Comparison of ENCODE assay signal across 8 cellular contexts in the genomic region with DNA sequence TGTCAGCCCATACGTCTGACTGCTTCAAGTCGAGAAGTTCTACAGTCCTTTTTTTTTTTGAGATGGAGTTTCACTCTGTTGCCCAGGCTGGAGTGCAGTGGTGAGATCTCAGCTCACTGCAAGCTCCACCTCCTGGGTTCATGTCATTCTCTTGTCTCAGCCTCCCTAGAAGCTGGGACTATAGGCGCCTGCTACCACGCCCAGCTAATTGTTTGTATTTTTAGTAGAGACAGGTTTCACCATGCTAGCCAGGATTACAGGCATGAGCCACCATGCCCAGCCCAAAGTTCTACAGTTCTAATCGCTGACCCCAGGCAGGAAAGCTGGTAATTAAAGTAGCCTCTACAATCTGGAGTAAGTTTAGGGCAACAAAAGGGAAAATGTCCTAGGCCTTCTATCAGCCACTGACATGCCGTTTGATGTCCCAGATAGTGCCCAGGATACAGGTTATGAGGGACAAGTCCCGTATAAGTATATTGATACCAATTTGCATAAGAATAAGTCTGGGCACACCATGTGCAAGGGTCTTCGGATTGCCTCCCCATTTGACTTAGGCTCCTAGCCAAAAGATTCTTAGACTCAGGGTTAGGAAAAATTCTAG.
A peak's percentile ranks its signal among the peaks of the same experiment; 100 is the strongest.
DNase-seq lines count a peak whose midpoint lies in the region; ATAC-seq and TF ChIP-seq lines count a peak whose summit lies in the region.

No MANE protein-coding gene starts in this region.

- POLR2A ChIA-PET in activated CD4-positive, alpha-beta memory T cell treated with anti-CD3 and anti-CD28 coated beads for 36 hours (lab: Charles Lee) = interaction anchor here (0.7 kb wide), 1 partner anchor 17 kb away, joined by 3 read pairs; no protein-coding TSS in a partner anchor

- H3K4me3 Mint-ChIP-seq in activated CD4-positive, alpha-beta memory T cell treated with anti-CD3 and anti-CD28 coated beads for 36 hours = peak overlapping the region; percentile 85
- peak overlapping the region; percentile 87 for H3K4me3 Mint-ChIP-seq in natural killer cell treated with Interleukin-12 subunit alpha and Interleukin-12 subunit beta and Interleukin-15 and Interleukin-18, amount 100 ng/mL, for 72 hours
- H3K4me3 Mint-ChIP-seq in endothelial cell (ENCODE audit: unreplicated experiment) = no peak overlapping the region

- ATAC-seq in GM18498 (IDR thresholded peaks at IDR 0.05; ENCODE audit: unreplicated experiment) = peak; percentile 50
- peak; percentile 33 for ATAC-seq in GM21737 (IDR thresholded peaks at IDR 0.05; ENCODE audit: unreplicated experiment)
- peak; percentile 37 to 59 for ATAC-seq in natural killer cell treated with Interleukin-12 subunit alpha and Interleukin-12 subunit beta and Interleukin-15 and Interleukin-18, amount 100 ng/mL, for 72 hours

- peaks cover 54% of the 10 kb centered on the region for H3K79me2 ChIP-seq in MM.1S (ENCODE audit: low read length)

- peaks cover 28% of the 10 kb centered on the region for H3F3A ChIP-seq in MM.1S (ENCODE audit: insufficient read depth, low read length)

- H3K4me3 ChIP-seq in MM.1S (ENCODE audit: low read length) (peak overlapping the region; percentile 90), thyroid gland (replicated peaks in 1 of 3) (peak overlapping the region in 1 of 3 donors; percentile 13)

- peaks cover 5% of the 10 kb centered on the region for H3K36me3 Mint-ChIP-seq in activated CD4-positive, alpha-beta memory T cell treated with anti-CD3 and anti-CD28 coated beads for 36 hours
- H3K36me3 Mint-ChIP-seq in natural killer cell treated with Interleukin-12 subunit alpha and Interleukin-12 subunit beta and Interleukin-15 and Interleukin-18, amount 100 ng/mL, for 72 hours = no peaks in the 10 kb centered on the region
- no peaks in the 10 kb centered on the region for H3K36me3 Mint-ChIP-seq in endothelial cell (ENCODE audit: low read depth, unreplicated experiment)

- H3K9me3 Mint-ChIP-seq in activated CD4-positive, alpha-beta memory T cell treated with anti-CD3 and anti-CD28 coated beads for 36 hours = peaks cover 9% of the 10 kb centered on the region
- peaks cover 3% of the 10 kb centered on the region for H3K9me3 Mint-ChIP-seq in natural killer cell treated with Interleukin-12 subunit alpha and Interleukin-12 subunit beta and Interleukin-15 and Interleukin-18, amount 100 ng/mL, for 72 hours
- H3K9me3 Mint-ChIP-seq in endothelial cell (ENCODE audit: unreplicated experiment) = no peaks in the 10 kb centered on the region

- H3K4me2 ChIP-seq in MM.1S (ENCODE audit: low read depth, low read length) = peak overlapping the region; percentile 82

- peak overlapping the region; percentile 90 for H3K9ac ChIP-seq in MM.1S (ENCODE audit: low read length)

- no peaks in the 10 kb centered on the region for H3K27me3 Mint-ChIP-seq in activated CD4-positive, alpha-beta memory T cell treated with anti-CD3 and anti-CD28 coated beads for 36 hours
- no peaks in the 10 kb centered on the region for H3K27me3 Mint-ChIP-seq in natural killer cell treated with Interleukin-12 subunit alpha and Interleukin-12 subunit beta and Interleukin-15 and Interleukin-18, amount 100 ng/mL, for 72 hours
- H3K27me3 Mint-ChIP-seq in endothelial cell (ENCODE audit: unreplicated experiment) = no peaks in the 10 kb centered on the region

- intact Hi-C loops in activated CD4-positive, alpha-beta memory T cell treated with anti-CD3 and anti-CD28 coated beads for 36 hours (cut with micrococcal nuclease) = no loop called here
- intact Hi-C loops in thyroid gland (cut with DNase I) = no loop called here

- peaks cover 64% of the 10 kb centered on the region for H3K4me1 Mint-ChIP-seq in activated CD4-positive, alpha-beta memory T cell treated with anti-CD3 and anti-CD28 coated beads for 36 hours (ENCODE audit: low read depth)
- peaks cover 44 to 64% of the 10 kb centered on the region in 2 donors for H3K4me1 Mint-ChIP-seq in natural killer cell treated with Interleukin-12 subunit alpha and Interleukin-12 subunit beta and Interleukin-15 and Interleukin-18, amount 100 ng/mL, for 72 hours (ENCODE audit: low read depth in 2 of 2)
- H3K4me1 Mint-ChIP-seq in endothelial cell (ENCODE audit: unreplicated experiment) = no peaks in the 10 kb centered on the region

- no peaks in the 10 kb centered on the region for H4K20me1 ChIP-seq in MM.1S (ENCODE audit: insufficient read depth, low read length)

- peaks cover 35% of the 10 kb centered on the region for H3K4me1 ChIP-seq in MM.1S (ENCODE audit: low read length)
- no peaks in the 10 kb centered on the region for H3K4me1 ChIP-seq in thyroid gland

- H2AFZ ChIP-seq in MM.1S (ENCODE audit: low read length) = peak overlapping the region; percentile 49; the same call in 1 of the 2 replicates

- no peaks in the 10 kb centered on the region for H3K9me2 ChIP-seq in MM.1S (replicated peaks; ENCODE audit: insufficient read depth, low read length)

- CTCF ChIA-PET in activated CD4-positive, alpha-beta memory T cell treated with anti-CD3 and anti-CD28 coated beads for 36 hours (lab: Charles Lee) = no interaction called here

- 82 to 86% methylated on average over 8 of the region's 8 CpGs for WGBS in thyroid gland, 2 donors

- TF ChIP-seq CTCF in MM.1S (IDR thresholded peaks at IDR 0.05; ENCODE audit: low read length) (no peak), thyroid gland (IDR thresholded peaks at IDR 0.05) (no peak), endothelial cell (IDR thresholded peaks at IDR 0.05; ENCODE audit: unreplicated experiment) (no peak)

- peak overlapping the region; percentile 84 for H3K27ac Mint-ChIP-seq in activated CD4-positive, alpha-beta memory T cell treated with anti-CD3 and anti-CD28 coated beads for 36 hours
- H3K27ac Mint-ChIP-seq in natural killer cell treated with Interleukin-12 subunit alpha and Interleukin-12 subunit beta and Interleukin-15 and Interleukin-18, amount 100 ng/mL, for 72 hours = peak overlapping the region; percentile 89 to 99
- H3K27ac Mint-ChIP-seq in endothelial cell (ENCODE audit: unreplicated experiment) = no peak overlapping the region

- H3K36me3 ChIP-seq in MM.1S (replicated peaks; ENCODE audit: insufficient read depth, low read length) (peaks cover 2% of the 10 kb centered on the region; the same call in 1 of the 2 replicates), thyroid gland (no peaks in the 10 kb centered on the region)

- H3K27ac ChIP-seq in MM.1S (ENCODE audit: low read length) (peak overlapping the region; percentile 93), thyroid gland (peak overlapping the region in 1 of 3 donors; percentile 23)

- H3K9me3 ChIP-seq in MM.1S (replicated peaks; ENCODE audit: insufficient read depth, low read length) = no peaks in the 10 kb centered on the region
- no peaks in the 10 kb centered on the region for H3K9me3 ChIP-seq in thyroid gland

- TF ChIP-seq POLR2A in thyroid gland (IDR thresholded peaks at IDR 0.05) = no peak

- H3K27me3 ChIP-seq in MM.1S (replicated peaks; ENCODE audit: insufficient read depth, low read length) (no peaks in the 10 kb centered on the region), thyroid gland (no peaks in the 10 kb centered on the region)

- DNase-seq in MM.1S (peak; percentile 86), thyroid gland (no peak), endothelial cell (ENCODE audit: low spot score) (no peak), putamen (ENCODE audit: low spot score) (no peak)
- peak; percentile 60 for DNase-seq in activated CD4-positive, alpha-beta memory T cell treated with anti-CD3 and anti-CD28 coated beads for 36 hours
- no peak for DNase-seq in natural killer cell treated with Interleukin-12 subunit alpha and Interleukin-12 subunit beta and Interleukin-15 and Interleukin-18, amount 100 ng/mL, for 72 hours (ENCODE audit: low spot score)

Comparison
In these comparisons a context has a peak if more than half of its experiments do, and no peak if none do; other contexts are left out.
1. DNase-seq: peak in MM.1S (single experiment) and activated CD4-positive, alpha-beta memory T cell treated with anti-CD3 and anti-CD28 coated beads for 36 hours (single experiment); none in natural killer cell treated with Interleukin-12 subunit alpha and Interleukin-12 subunit beta and Interleukin-15 and Interleukin-18, amount 100 ng/mL, for 72 hours (single experiment), thyroid gland (0 of 2), endothelial cell (single experiment) and putamen (single experiment).
2. Peak in every context shown above with its lines, with median percentiles within 50 percentile points of each other: ATAC-seq.